16 cellular contexts compared by ENCODE assay signal in the genomic region with DNA sequence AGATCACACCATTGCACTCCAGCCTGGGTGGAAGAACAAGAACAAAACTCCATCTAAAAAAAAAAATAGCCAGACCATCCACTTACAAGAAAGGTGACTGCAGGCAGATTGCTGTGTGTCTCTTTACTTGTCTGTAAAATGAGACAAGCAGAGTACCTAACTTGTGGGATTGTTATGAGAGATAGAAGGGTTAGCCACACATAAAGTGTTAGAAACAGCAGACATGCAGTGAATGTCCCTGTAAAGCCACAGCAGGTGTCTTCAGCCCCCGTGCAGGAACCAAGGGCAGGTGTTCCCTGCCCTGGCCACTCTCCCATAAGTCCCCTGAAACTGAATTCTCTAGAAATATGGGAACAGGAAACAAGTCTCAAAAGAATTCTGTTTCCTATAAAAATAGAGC. TPM values are rescaled to one million over a fixed set of nuclear protein-coding genes. Genes with fewer than 3 reads are reported as not detected.
A peak's percentile ranks its signal among the peaks of the same experiment; 100 is the strongest.
DNase-seq lines count a peak whose midpoint lies in the region; ATAC-seq and TF ChIP-seq lines count a peak whose summit lies in the region.
"Had no signal": no experiment of that assay in that cellular context is flagged by ENCODE, and none has a peak within 500 bp of the region (broad histone marks: within the 10 kb centered on the region; RNA-seq: fewer than 3 reads in every experiment).

No MANE protein-coding gene starts in this region.

- H3K4me3 Mint-ChIP-seq in natural killer cell = no peak overlapping the region
- H3K4me3 Mint-ChIP-seq in natural killer cell treated with Interleukin-12 subunit alpha and Interleukin-12 subunit beta and Interleukin-15 and Interleukin-18, amount 100 ng/mL, for 72 hours = no peak overlapping the region
- H3K4me3 Mint-ChIP-seq: B cell; CD4-positive, CD25-positive, alpha-beta regulatory T cell; CD8-positive, alpha-beta T cell had no signal

- peaks cover 17 to 36% of the 10 kb centered on the region in 2 donors for H3K4me1 Mint-ChIP-seq in natural killer cell
- peaks cover 5 to 20% of the 10 kb centered on the region in 2 donors for H3K4me1 Mint-ChIP-seq in natural killer cell treated with Interleukin-12 subunit alpha and Interleukin-12 subunit beta and Interleukin-15 and Interleukin-18, amount 100 ng/mL, for 72 hours (ENCODE audit: low read depth in 2 of 2)
- H3K4me1 Mint-ChIP-seq: B cell; CD4-positive, CD25-positive, alpha-beta regulatory T cell had no signal

- DNase-seq in DMS53 (lab: John Stamatoyannopoulos, UW) = peak; percentile 17
- DNase-seq in DMS53 treated with DMSO at 0.1 percent for 48 hours (lab: John Stamatoyannopoulos, UW; ENCODE audit: unreplicated experiment) = no peak
- DNase-seq in NCI-H510A treated with DMSO at 0.1 percent for 48 hours (lab: John Stamatoyannopoulos, UW) = peak; percentile 45
- no peak for DNase-seq in NCI-H510A (lab: John Stamatoyannopoulos, UW)
- DNase-seq in natural killer cell = no peak
- no peak for DNase-seq in natural killer cell treated with Interleukin-12 subunit alpha and Interleukin-12 subunit beta and Interleukin-15 and Interleukin-18, amount 100 ng/mL, for 72 hours (ENCODE audit: low spot score)
- DNase-seq: CD4-positive, CD25-positive, alpha-beta regulatory T cell; CD8-positive, alpha-beta T cell; DMS 273 treated with DMSO at 0.1 percent for 48 hours; DND-41; GM23248; H7; HCEC 1CT had no signal

- H3K27ac Mint-ChIP-seq in natural killer cell = peak overlapping the region; percentile 5 to 38
- H3K27ac Mint-ChIP-seq in natural killer cell treated with Interleukin-12 subunit alpha and Interleukin-12 subunit beta and Interleukin-15 and Interleukin-18, amount 100 ng/mL, for 72 hours = peak overlapping the region in 1 of 2 donors; percentile 33
- H3K27ac Mint-ChIP-seq: B cell; CD4-positive, CD25-positive, alpha-beta regulatory T cell; CD8-positive, alpha-beta T cell had no signal

- ATAC-seq in natural killer cell (peak in 1 of 3 donors; percentile 59), GM19035 (IDR thresholded peaks at IDR 0.05; ENCODE audit: unreplicated experiment) (no peak), HG02852 (IDR thresholded peaks at IDR 0.05; ENCODE audit: unreplicated experiment) (no peak)
- ATAC-seq in natural killer cell treated with Interleukin-12 subunit alpha and Interleukin-12 subunit beta and Interleukin-15 and Interleukin-18, amount 100 ng/mL, for 72 hours = no peak
- ATAC-seq: CD8-positive, alpha-beta T cell had no signal

- no peaks in the 10 kb centered on the region for H3K9me3 Mint-ChIP-seq in natural killer cell
- H3K9me3 Mint-ChIP-seq in natural killer cell treated with Interleukin-12 subunit alpha and Interleukin-12 subunit beta and Interleukin-15 and Interleukin-18, amount 100 ng/mL, for 72 hours = no peaks in the 10 kb centered on the region
- H3K9me3 Mint-ChIP-seq: CD4-positive, CD25-positive, alpha-beta regulatory T cell; CD8-positive, alpha-beta T cell had no signal

- intact Hi-C loops in natural killer cell (cut with micrococcal nuclease) = no loop called here

- peaks cover 0 to 5% of the 10 kb centered on the region in 2 donors for H3K27me3 Mint-ChIP-seq in natural killer cell (ENCODE audit: low read depth in 2 of 2)
- H3K27me3 Mint-ChIP-seq in natural killer cell treated with Interleukin-12 subunit alpha and Interleukin-12 subunit beta and Interleukin-15 and Interleukin-18, amount 100 ng/mL, for 72 hours = no peaks in the 10 kb centered on the region

- no peaks in the 10 kb centered on the region for H3K36me3 Mint-ChIP-seq in natural killer cell
- no peaks in the 10 kb centered on the region for H3K36me3 Mint-ChIP-seq in natural killer cell treated with Interleukin-12 subunit alpha and Interleukin-12 subunit beta and Interleukin-15 and Interleukin-18, amount 100 ng/mL, for 72 hours
- H3K36me3 Mint-ChIP-seq: CD4-positive, CD25-positive, alpha-beta regulatory T cell; CD8-positive, alpha-beta T cell had no signal

- no peak for TF ChIP-seq CTCF in natural killer cell (IDR thresholded peaks at IDR 0.05)

RNA-seq across cellular contexts. Expression of a gene that starts 40.8 kb away (rescaled TPM):
- total RNA-seq in natural killer cell = 100 to 1,000 TPM; 804 to 952 (median 855) TPM
- 100 to 1,000 TPM; 164 to 185 TPM for total RNA-seq in natural killer cell treated with Interleukin-12 subunit alpha and Interleukin-12 subunit beta and Interleukin-15 and Interleukin-18, amount 100 ng/mL, for 72 hours

Comparison
In these comparisons a context has a peak if more than half of its experiments do, and no peak if none do; other contexts are left out.
1. DNase-seq: peak in DMS53 (single experiment) and NCI-H510A treated with DMSO at 0.1 percent for 48 hours (single experiment); none in DMS53 treated with DMSO at 0.1 percent for 48 hours (single experiment), NCI-H510A (single experiment), natural killer cell (single experiment) and natural killer cell treated with Interleukin-12 subunit alpha and Interleukin-12 subunit beta and Interleukin-15 and Interleukin-18, amount 100 ng/mL, for 72 hours (single experiment).
2. RNA of a gene that starts 40.8 kb away (total RNA-seq): 804 to 952 TPM in natural killer cell; 164 to 185 TPM in natural killer cell treated with Interleukin-12 subunit alpha and Interleukin-12 subunit beta and Interleukin-15 and Interleukin-18, amount 100 ng/mL, for 72 hours; every median in the first group is over 4 times any median in the second.